In genomic region chr6:42777126-42777822, GRCh38 we compare ENCODE assay signal across 11 cellular contexts. TPM values are rescaled to one million over a fixed set of nuclear protein-coding genes. Genes with fewer than 3 reads are reported as not detected.
DNase-seq lines count a peak whose midpoint lies in the region; ATAC-seq and TF ChIP-seq lines count a peak whose summit lies in the region.
"Had no signal": no experiment of that assay in that cellular context is flagged by ENCODE, and none has a peak within 500 bp of the region (broad histone marks: within the 10 kb centered on the region; RNA-seq: fewer than 3 reads in every experiment).

No MANE protein-coding gene starts in this region.

- ATAC-seq in HG03565 (IDR thresholded peaks at IDR 0.05; ENCODE audit: unreplicated experiment) (peak; percentile 33), mucosa of descending colon (peak; percentile 48), GM18861 (IDR thresholded peaks at IDR 0.05; ENCODE audit: unreplicated experiment) (no peak)
- ATAC-seq in activated naive CD8-positive, alpha-beta T cell treated with anti-CD3 and anti-CD28 coated beads, Interleukin-2, amount 10 ng/mL, durations not matched to agents 7 days and 5 days (ENCODE audit: low read depth) = no peak

- peaks cover 54% of the 10 kb centered on the region for H3K4me1 Mint-ChIP-seq in activated naive CD8-positive, alpha-beta T cell treated with anti-CD3 and anti-CD28 coated beads, Interleukin-2, amount 10 ng/mL, durations not matched to agents 7 days and 5 days

- DNase-seq in GM03348 (ENCODE audit: low spot score) (peak; percentile 48), mucosa of descending colon (no peak), NCI-H2227 treated with DMSO at 0.1 percent for 48 hours (lab: John Stamatoyannopoulos, UW) (no peak), BE2C (no peak), DMS153 treated with DMSO at 0.1 percent for 48 hours (lab: John Stamatoyannopoulos, UW; ENCODE audit: unreplicated experiment) (no peak)
- no peak for DNase-seq in activated naive CD8-positive, alpha-beta T cell treated with anti-CD3 and anti-CD28 coated beads, Interleukin-2, amount 10 ng/mL, durations not matched to agents 7 days and 5 days
- DNase-seq: NCI-H524, right lobe of liver had no signal

- no peaks in the 10 kb centered on the region for H3K27me3 Mint-ChIP-seq in activated naive CD8-positive, alpha-beta T cell treated with anti-CD3 and anti-CD28 coated beads, Interleukin-2, amount 10 ng/mL, durations not matched to agents 7 days and 5 days

- TF ChIP-seq CTCF in mucosa of descending colon (IDR thresholded peaks at IDR 0.05) (no peak), BE2C (IDR thresholded peaks at IDR 0.05; ENCODE audit: low read depth, low read length) (no peak)

- H3K9me3 ChIP-seq in mucosa of descending colon = no peaks in the 10 kb centered on the region
- no peaks in the 10 kb centered on the region for H3K9me3 ChIP-seq in BE2C
- H3K9me3 ChIP-seq: right lobe of liver, thoracic aorta had no signal

- H3K4me3 ChIP-seq in mucosa of descending colon = no peak overlapping the region
- no peak overlapping the region for H3K4me3 ChIP-seq in BE2C (ENCODE audit: low read depth, low read length)
- H3K4me3 ChIP-seq: right lobe of liver, thoracic aorta had no signal

- POLR2A ChIA-PET in activated naive CD8-positive, alpha-beta T cell treated with anti-CD3 and anti-CD28 coated beads, Interleukin-2, amount 10 ng/mL, durations not matched to agents 7 days and 5 days (lab: Charles Lee) = interaction anchor here (22.2 kb wide), 1 partner anchor 30 kb away, joined by 450 read pairs; the partner anchor contains the start of gene TBCC

- peak overlapping the region; percentile 55 for H3K27ac Mint-ChIP-seq in activated naive CD8-positive, alpha-beta T cell treated with anti-CD3 and anti-CD28 coated beads, Interleukin-2, amount 10 ng/mL, durations not matched to agents 7 days and 5 days

- intact Hi-C loops in mucosa of descending colon (cut with DNase I, micrococcal nuclease) = no loop called here

- peaks cover 34% of the 10 kb centered on the region for H3K4me1 ChIP-seq in mucosa of descending colon (ENCODE audit: low read depth)
- peaks cover 5% of the 10 kb centered on the region; the same call in 1 of the 2 replicates for H3K4me1 ChIP-seq in BE2C

- no peaks in the 10 kb centered on the region for H3K9me3 Mint-ChIP-seq in activated naive CD8-positive, alpha-beta T cell treated with anti-CD3 and anti-CD28 coated beads, Interleukin-2, amount 10 ng/mL, durations not matched to agents 7 days and 5 days

- no peaks in the 10 kb centered on the region for H3K27me3 ChIP-seq in BE2C
- H3K27me3 ChIP-seq: right lobe of liver had no signal

- H3K36me3 ChIP-seq in mucosa of descending colon (ENCODE audit: low read depth) (no peaks in the 10 kb centered on the region), BE2C (no peaks in the 10 kb centered on the region)
- H3K36me3 ChIP-seq: right lobe of liver, thoracic aorta had no signal

- H3K36me3 Mint-ChIP-seq in activated naive CD8-positive, alpha-beta T cell treated with anti-CD3 and anti-CD28 coated beads, Interleukin-2, amount 10 ng/mL, durations not matched to agents 7 days and 5 days = peaks cover 2% of the 10 kb centered on the region

- H3K4me3 Mint-ChIP-seq in activated naive CD8-positive, alpha-beta T cell treated with anti-CD3 and anti-CD28 coated beads, Interleukin-2, amount 10 ng/mL, durations not matched to agents 7 days and 5 days = peak overlapping the region; percentile 57

RNA-seq across cellular contexts. Expression of gene BICRAL, which starts 4.6 kb away (rescaled TPM):
- 10 to 100 TPM; 28.3 to 29.6 TPM for total RNA-seq in activated naive CD8-positive, alpha-beta T cell treated with anti-CD3 and anti-CD28 coated beads, Interleukin-2, amount 10 ng/mL, durations not matched to agents 7 days and 5 days
- 10 to 100 TPM; 18.3 to 26.2 (median 23.4) TPM for total RNA-seq in mucosa of descending colon
- polyA plus RNA-seq in BE2C (2012; ENCODE audit: insufficient read depth, insufficient read length, low read depth) = 5.7 TPM

RNA-seq across cellular contexts. Expression of gene TBCC, which starts 31.4 kb away (rescaled TPM):
- 10 to 100 TPM; 48.6 to 50.4 TPM for total RNA-seq in activated naive CD8-positive, alpha-beta T cell treated with anti-CD3 and anti-CD28 coated beads, Interleukin-2, amount 10 ng/mL, durations not matched to agents 7 days and 5 days
- 10 to 100 TPM; 22.6 to 35.3 (median 26.6) TPM for total RNA-seq in mucosa of descending colon
- polyA plus RNA-seq in BE2C (2012; ENCODE audit: insufficient read depth, insufficient read length, low read depth) = 134 TPM

RNA-seq across cellular contexts. Expression of gene PRPH2, which starts 54.9 kb away (rescaled TPM):
- under 1 TPM; 0.08 to 0.09 TPM for total RNA-seq in activated naive CD8-positive, alpha-beta T cell treated with anti-CD3 and anti-CD28 coated beads, Interleukin-2, amount 10 ng/mL, durations not matched to agents 7 days and 5 days
- 1 to 10 TPM in 1 of 3 donors, under 1 TPM in 2; 0.38 to 3.5 (median 0.72) TPM for total RNA-seq in mucosa of descending colon
- polyA plus RNA-seq in BE2C (2012; ENCODE audit: insufficient read depth, insufficient read length, low read depth) = not detected

Comparison
In these comparisons a context has a peak if more than half of its experiments do, and no peak if none do; other contexts are left out.
1. ATAC-seq: peak in HG03565 (single experiment) and mucosa of descending colon (single experiment); none in activated naive CD8-positive, alpha-beta T cell treated with anti-CD3 and anti-CD28 coated beads, Interleukin-2, amount 10 ng/mL, durations not matched to agents 7 days and 5 days (single experiment) and GM18861 (single experiment).